Comparison of ENCODE assay signal across 8 cellular contexts in genomic region chr7:116863168-116863670, GRCh38. TPM values are rescaled to one million over a fixed set of nuclear protein-coding genes. Genes with fewer than 3 reads are reported as not detected.
DNase-seq lines count a peak whose midpoint lies in the region; ATAC-seq and TF ChIP-seq lines count a peak whose summit lies in the region.

No MANE protein-coding gene starts in this region.

- peak overlapping the region; percentile 73 for H2AFZ ChIP-seq in mammary epithelial cell (ENCODE audit: low read depth, low read length)

- peaks cover 7% of the 10 kb centered on the region for H3K4me1 ChIP-seq in mammary epithelial cell (ENCODE audit: insufficient read depth, low read length)

- TF ChIP-seq CTCF in mammary epithelial cell (conservative IDR thresholded peaks at IDR 0.05 in 1 of 2, IDR thresholded peaks at IDR 0.05 in 1 of 2; ENCODE audit: extremely low read depth in 1 of 2, insufficient read depth in 1 of 2, low read depth in 1 of 2, low read length in 2 of 2) = peak in 1 of 2 donors; percentile 4

- no TSS peak for BruUV-seq in mammary epithelial cell (replicated peaks; lab: Mats Ljungman, UMichigan)

- peak overlapping the region; percentile 88 for H3K27ac ChIP-seq in mammary epithelial cell (ENCODE audit: insufficient read depth, low read depth, low read length)

- no peaks in the 10 kb centered on the region for H4K20me1 ChIP-seq in mammary epithelial cell (ENCODE audit: insufficient read depth, low read length)

- peaks cover 58% of the 10 kb centered on the region for H3K79me2 ChIP-seq in mammary epithelial cell (ENCODE audit: insufficient read depth, low read length)

- peak; percentile 76 for DNase-seq in DMS 273 (lab: John Stamatoyannopoulos, UW; ENCODE audit: unreplicated experiment)
- DNase-seq in DMS 273 treated with DMSO at 0.1 percent for 48 hours (lab: John Stamatoyannopoulos, UW) = no peak
- DNase-seq in HEK293T (ENCODE audit: extremely low spot score) = peak; percentile 41
- peak; percentile 80 for DNase-seq in NCI-H526 treated with DMSO at 0.1 percent for 48 hours (lab: John Stamatoyannopoulos, UW)
- peak; percentile 30 for DNase-seq in mammary epithelial cell
- peak; percentile 31 for DNase-seq in kidney glomerular epithelial cell (lab: John Stamatoyannopoulos, UW)
- peak; percentile 14 for DNase-seq in stimulated activated naive CD8-positive, alpha-beta T cell treated with anti-CD3 and anti-CD28 coated beads, Interleukin-15, Interleukin-2, amounts not matched to agents 100 U/mL and 50 U/mL, for 24 hours
- no peak for DNase-seq in NCI-H1048 (lab: John Stamatoyannopoulos, UW)

- ATAC-seq in stimulated activated naive CD8-positive, alpha-beta T cell treated with anti-CD3 and anti-CD28 coated beads, Interleukin-15, Interleukin-2, amounts not matched to agents 100 U/mL and 50 U/mL, for 24 hours = no peak

- H3K36me3 ChIP-seq in mammary epithelial cell (ENCODE audit: insufficient read depth, low read length) = no peaks in the 10 kb centered on the region

- H3K9me3 ChIP-seq in mammary epithelial cell (replicated peaks; ENCODE audit: insufficient read depth, low read length) = no peaks in the 10 kb centered on the region

- CTCF ChIA-PET in HEK293T (lab: Yijun Ruan, JAX) (no interaction called here), mammary epithelial cell (lab: Charles Lee; ENCODE audit: low non-redundant PET) (interaction anchor here (0.7 kb wide), 1 partner anchor 109 kb away, joined by 3 read pairs; no protein-coding TSS in a partner anchor)

- in situ Hi-C loops in mammary epithelial cell (cut with MboI; ENCODE audit: low sequenced_read_pairs in 2 of 2) = no loop called here

- intact Hi-C loops in mammary epithelial cell (cut with micrococcal nuclease) = no loop called here

- H3K4me2 ChIP-seq in mammary epithelial cell (ENCODE audit: insufficient read depth, low read depth, low read length) = peak overlapping the region; percentile 89

- peak overlapping the region; percentile 63 to 92 (median 90) for H3K4me3 ChIP-seq in mammary epithelial cell (replicated peaks in 1 of 3; ENCODE audit: insufficient read depth in 1 of 3, low read depth in 2 of 3, low read length in 3 of 3)

- POLR2A ChIA-PET in HEK293T (lab: Yijun Ruan, JAX) = interaction anchor here (1.5 to 1.6 kb wide), 2 partner anchors 14 to 17 kb away, joined by 3 read pairs; no protein-coding TSS in a partner anchor

- H3K9ac ChIP-seq in mammary epithelial cell (ENCODE audit: insufficient read depth, low read length) = peak overlapping the region; percentile 86

- 1% methylated on average over 12 of the region's 15 CpGs for WGBS in mammary epithelial cell (ENCODE audit: low coverage, missing lambda C conversion rate)

- H3K27me3 ChIP-seq in mammary epithelial cell (ENCODE audit: insufficient read depth, low read length) = no peaks in the 10 kb centered on the region

- dilution Hi-C loops in mammary epithelial cell (cut with HindIII; ENCODE audit: low sequenced_read_pairs) = no loop called here

TF ChIP-seq in HEK293T, 16 proteins besides CTCF, POLR2A, EP300 and RAD21:
- TF ChIP-seq BHLHE40 (IDR thresholded peaks at IDR 0.05; ENCODE audit: borderline replicate concordance) (no peak), TARDBP (IDR thresholded peaks at IDR 0.05) (no peak)

RNA-seq across cellular contexts. Expression of gene CAPZA2, which starts 0.8 kb away (rescaled TPM):
- total RNA-seq in mammary epithelial cell = 100 to 1,000 TPM; 101 to 152 TPM
- polyA plus RNA-seq in mammary epithelial cell = 50.5 TPM
- 46.5 TPM for polyA minus RNA-seq in mammary epithelial cell

Comparison
In these comparisons a context has a peak if more than half of its experiments do, and no peak if none do; other contexts are left out.
1. DNase-seq: peak in DMS 273 (single experiment), HEK293T (single experiment), NCI-H526 treated with DMSO at 0.1 percent for 48 hours (single experiment), mammary epithelial cell (single experiment), kidney glomerular epithelial cell (single experiment) and stimulated activated naive CD8-positive, alpha-beta T cell treated with anti-CD3 and anti-CD28 coated beads, Interleukin-15, Interleukin-2, amounts not matched to agents 100 U/mL and 50 U/mL, for 24 hours (single experiment); none in DMS 273 treated with DMSO at 0.1 percent for 48 hours (single experiment) and NCI-H1048 (single experiment).